ENCODE assay signal across 1 cellular context in genomic region chr1:15604400-15604799, GRCh38. TPM values are rescaled to one million over a fixed set of nuclear protein-coding genes. Genes with fewer than 3 reads are reported as not detected.
"Had no signal": no experiment of that assay in that cellular context is flagged by ENCODE, and none has a peak within 500 bp of the region (broad histone marks: within the 10 kb centered on the region; RNA-seq: fewer than 3 reads in every experiment).

No MANE protein-coding gene starts in this region.

RNA-seq across cellular contexts. Expression of gene AGMAT, which starts 19.5 kb away (rescaled TPM):
- total RNA-seq: right atrium auricular region had no signal
